In the genomic region with DNA sequence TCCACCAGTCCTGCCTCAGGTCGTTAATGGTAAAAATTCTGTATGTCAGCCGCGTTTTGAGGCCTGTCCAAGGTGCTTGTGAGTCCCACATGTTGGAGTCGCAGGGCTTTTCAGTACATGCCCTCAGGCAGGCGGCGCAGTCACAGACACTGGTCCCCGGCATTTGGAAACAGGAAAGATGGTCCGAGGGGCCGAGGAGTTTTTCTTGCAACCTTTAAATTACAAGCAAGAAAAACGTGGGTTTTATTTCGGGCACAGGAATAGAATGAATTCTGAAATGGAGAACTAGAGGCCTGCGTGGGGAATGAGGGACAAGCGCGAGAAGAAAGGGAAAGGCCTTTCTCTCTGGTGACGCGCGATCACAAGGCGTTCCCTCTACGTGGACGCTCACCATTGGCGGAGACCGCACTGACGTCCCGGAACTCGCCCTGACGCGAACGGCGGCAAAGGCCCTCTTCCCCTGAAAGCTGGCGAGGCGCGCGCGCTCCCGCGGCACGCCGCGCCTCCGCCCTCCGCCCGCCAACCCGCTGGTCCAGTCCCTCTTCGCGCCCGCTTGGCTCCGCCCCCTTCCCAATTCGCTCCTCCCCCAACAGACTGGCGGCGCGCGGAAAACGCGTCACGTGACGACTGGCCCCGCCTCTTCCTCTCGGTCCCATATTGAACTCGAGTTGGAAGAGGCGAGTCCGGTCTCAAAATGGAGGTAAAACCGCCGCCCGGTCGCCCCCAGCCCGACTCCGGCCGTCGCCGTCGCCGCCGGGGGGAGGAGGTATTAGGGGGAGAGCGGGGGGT, we compare ENCODE assay signal across 9 cellular contexts. TPM values are rescaled to one million over a fixed set of nuclear protein-coding genes. Genes with fewer than 3 reads are reported as not detected.
DNase-seq lines count a peak whose midpoint lies in the region; ATAC-seq, FAIRE-seq and TF ChIP-seq lines count a peak whose summit lies in the region.
"Had no signal": no experiment of that assay in that cellular context is flagged by ENCODE, and none has a peak within 500 bp of the region (broad histone marks: within the 10 kb centered on the region; RNA-seq: fewer than 3 reads in every experiment).

Gene HNRNPA3, plus strand, starts transcription at position 689 of the 789 bp plus-strand sequence. Its CDS starts 6 bp downstream, at position 695.

- no peaks in the 10 kb centered on the region for H3K9me3 ChIP-seq in small intestine (ENCODE audit: control insufficient read depth, low read depth)

- ATAC-seq in GM18907 (IDR thresholded peaks at IDR 0.05; ENCODE audit: unreplicated experiment) (peak; percentile 88), HG03159 (IDR thresholded peaks at IDR 0.05; ENCODE audit: unreplicated experiment) (peak; percentile 85)

- H3K27me3 ChIP-seq in bronchial epithelial cell (ENCODE audit: control insufficient read depth, insufficient read depth, low read length) = no peaks in the 10 kb centered on the region
- H3K27me3 ChIP-seq in small intestine (ENCODE audit: control insufficient read depth in 2 of 2, insufficient read depth in 2 of 2, low read length in 2 of 2) = no peaks in the 10 kb centered on the region

- TF ChIP-seq CTCF in WI38 (IDR thresholded peaks at IDR 0.05; ENCODE audit: low read depth, low read length) (peak; percentile 26; the same call in 1 of the 2 replicates), bronchial epithelial cell (IDR thresholded peaks at IDR 0.05; ENCODE audit: insufficient read depth, low read length, severe bottlenecking) (peak; percentile 2)

- FAIRE-seq in bronchial epithelial cell (lab: Jason Lieb, UNC) (no peak), small intestine (lab: Jason Lieb, UNC) (no peak)
- FAIRE-seq: colon had no signal

- peaks cover 0 to 3% of the 10 kb centered on the region in 2 donors for H3K4me1 ChIP-seq in small intestine (ENCODE audit: control insufficient read depth in 2 of 2, insufficient read depth in 1 of 2, low read depth in 1 of 2, low read length in 1 of 2)

- peak within 1 kb of the TSS; percentile 100 for H3K27ac ChIP-seq in small intestine (ENCODE audit: low read depth in 1 of 2, low read length in 1 of 2)

- peaks cover 3% of the 10 kb centered on the region for H3K36me3 ChIP-seq in bronchial epithelial cell (ENCODE audit: control insufficient read depth, insufficient read depth, low read length)
- peaks cover 4 to 6% of the 10 kb centered on the region in 2 donors for H3K36me3 ChIP-seq in small intestine (ENCODE audit: control insufficient read depth in 2 of 2, insufficient read depth in 2 of 2, low read length in 2 of 2)

- H3K4me3 ChIP-seq in WI38 (ENCODE audit: low read depth, low read length) = peak within 1 kb of the TSS; percentile 80
- peak within 1 kb of the TSS; percentile 78 for H3K4me3 ChIP-seq in bronchial epithelial cell (ENCODE audit: low read depth, low read length)
- H3K4me3 ChIP-seq in small intestine (ENCODE audit: low read depth in 1 of 2, low read length in 2 of 2) = peak within 1 kb of the TSS; percentile 95

- 6 to 9% (median 6%) methylated on average over 62 to 74 of the region's 74 CpGs for whole genome bisulfite sequencing in small intestine, 3 donors

- DNase-seq in AG08395 (ENCODE audit: low spot score) (peak; percentile 99), NCI-H2227 treated with DMSO at 0.1 percent for 48 hours (lab: John Stamatoyannopoulos, UW) (peak; percentile 100), bronchial epithelial cell (ENCODE audit: low read depth) (peak; percentile 94), iPS-NIHi11 (ENCODE audit: low spot score) (peak; percentile 99), small intestine (peak; percentile 99)

RNA-seq across cellular contexts. Expression of gene HNRNPA3, which starts in this region (rescaled TPM):
- 30.5 and 34.3 TPM in 2 replicates for total RNA-seq in bronchial epithelial cell
- 100 to 1,000 TPM in 2 of 3 donors, 10 to 100 TPM in 1; 73.4 to 279 (median 101) TPM for polyA plus RNA-seq in small intestine

Comparison
In these comparisons a context has a peak if more than half of its experiments do, and no peak if none do; other contexts are left out.
1. Peak in every context shown above with its lines: DNase-seq, ATAC-seq, H3K4me3 ChIP-seq and H3K27ac ChIP-seq.